In the genomic region with DNA sequence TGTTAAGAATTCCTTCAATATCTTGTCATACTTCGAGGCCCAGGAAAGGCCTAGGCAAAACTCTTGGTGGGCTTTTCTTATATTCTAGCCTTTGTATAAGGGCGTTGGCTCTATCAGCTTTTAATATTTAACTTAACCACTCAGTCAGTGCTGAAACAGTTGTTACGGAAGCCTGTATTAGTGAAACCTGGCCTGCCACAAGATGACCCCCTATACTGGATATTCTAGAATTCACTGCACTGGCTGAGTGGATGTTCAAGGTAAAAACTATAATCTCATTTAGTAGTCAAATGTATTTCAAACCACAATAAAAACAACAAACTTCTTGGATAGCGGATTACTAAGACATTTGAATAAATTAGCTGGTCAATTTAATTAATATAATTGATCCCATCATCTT, we compare ENCODE assay signal across 32 cellular contexts.
DNase-seq lines count a peak whose midpoint lies in the region; ATAC-seq lines count a peak whose summit lies in the region.
"Had no signal": no experiment of that assay in that cellular context is flagged by ENCODE, and none has a peak within 500 bp of the region (broad histone marks: within the 10 kb centered on the region; RNA-seq: fewer than 3 reads in every experiment).

No MANE protein-coding gene starts in this region.

- DNase-seq in NCI-H2227 (lab: John Stamatoyannopoulos, UW; ENCODE audit: unreplicated experiment) (no peak), GDM1 (lab: John Stamatoyannopoulos, UW) (no peak), RPMI8226 (no peak)
- DNase-seq: activated CD4-positive, alpha-beta T cell treated with anti-CD3 and anti-CD28 coated beads for 1 hour; activated CD8-positive, alpha-beta memory T cell treated with anti-CD3 and anti-CD28 coated beads, Interleukin-2, amount 50 U/mL, for 48 hours; activated CD8-positive, alpha-beta T cell treated with anti-CD3 and anti-CD28 coated beads for 36 hours; activated naive CD4-positive, alpha-beta T cell treated with anti-CD3 and anti-CD28 coated beads, Interleukin-2, amount 50 U/mL, for 16 hours; BE2C; body of pancreas; CD8-positive, alpha-beta T cell; DMS 273 treated with DMSO at 0.1 percent for 48 hours; foreskin fibroblast; head of caudate nucleus; islet precursor cell; KG1; left lung; mesenchymal stem cell; MG63; NCI-H2029 treated with DMSO at 0.1 percent for 48 hours; NCI-H226; NCI-H526 treated with DMSO at 0.1 percent for 48 hours; ovary; PC-3; stimulated activated CD4-positive, alpha-beta T cell treated with anti-CD3 and anti-CD28 coated beads, Interleukin-4, amount 100 ng/mL, for 4 hours; T-helper 17 cell; tibial artery had no signal

- ATAC-seq in GM18909 (IDR thresholded peaks at IDR 0.05; ENCODE audit: poor library complexity, unreplicated experiment) (peak; percentile 66), GM21619 (IDR thresholded peaks at IDR 0.05; ENCODE audit: unreplicated experiment) (peak; percentile 52), HG03175 (IDR thresholded peaks at IDR 0.05; ENCODE audit: unreplicated experiment) (peak; percentile 57), HG03469 (IDR thresholded peaks at IDR 0.05; ENCODE audit: unreplicated experiment) (no peak)
- ATAC-seq: activated CD8-positive, alpha-beta T cell treated with anti-CD3 and anti-CD28 coated beads for 36 hours; activated T-helper 17 cell treated with anti-CD3 and anti-CD28 coated beads, Interleukin-2, amount 50 U/mL, for 72 hours; body of pancreas; CD8-positive, alpha-beta T cell; GM23338; left lung; T-helper 17 cell had no signal
